18 cellular contexts compared by ENCODE assay signal in the genomic region with DNA sequence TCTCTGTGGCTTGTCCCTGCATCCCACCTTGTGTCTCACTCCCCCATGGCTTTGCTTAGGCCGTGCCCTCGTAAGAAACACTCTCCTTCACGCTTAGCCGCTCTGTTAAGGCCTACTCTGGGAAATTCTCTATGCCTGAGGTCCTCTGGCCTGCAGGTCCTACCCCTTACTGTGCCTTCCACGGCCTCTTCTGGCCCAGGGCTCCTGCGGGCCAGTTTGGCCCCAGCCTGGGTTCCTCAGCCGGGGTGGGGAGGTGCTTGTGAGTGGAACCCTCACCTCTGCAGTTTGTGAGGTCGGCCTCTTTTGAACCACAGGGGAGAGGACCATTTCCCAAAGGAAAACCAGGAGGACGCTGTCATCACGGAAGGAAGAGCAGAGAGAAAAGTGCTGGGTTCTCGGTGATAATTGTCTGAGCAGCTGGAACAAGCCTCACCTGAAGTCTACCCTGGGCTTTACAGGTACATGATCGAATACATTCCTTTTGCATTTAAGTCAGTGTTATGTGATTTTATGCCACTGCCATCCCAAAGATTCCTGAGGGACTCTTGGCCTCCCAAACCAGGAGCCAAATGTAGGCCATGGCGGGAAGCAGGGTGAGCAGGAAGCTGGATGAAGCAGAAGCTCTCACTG. TPM values are rescaled to one million over a fixed set of nuclear protein-coding genes. Genes with fewer than 3 reads are reported as not detected.
DNase-seq lines count a peak whose midpoint lies in the region; ATAC-seq, FAIRE-seq and TF ChIP-seq lines count a peak whose summit lies in the region.
"Had no signal": no experiment of that assay in that cellular context is flagged by ENCODE, and none has a peak within 500 bp of the region (broad histone marks: within the 10 kb centered on the region; RNA-seq: fewer than 3 reads in every experiment).

No MANE protein-coding gene starts in this region.

- no peak overlapping the region for H3K27ac Mint-ChIP-seq in activated naive CD8-positive, alpha-beta T cell treated with anti-CD3 and anti-CD28 coated beads, Interleukin-2, amount 50 U/mL, for 24 hours
- no peak overlapping the region for H3K27ac Mint-ChIP-seq in activated naive CD8-positive, alpha-beta T cell treated with anti-CD3 and anti-CD28 coated beads for 36 hours
- peak overlapping the region in 2 of 3 experiments; percentile 25 to 77 for H3K27ac Mint-ChIP-seq in nephron
- H3K27ac Mint-ChIP-seq: CD8-positive, alpha-beta T cell had no signal

- H3K27me3 ChIP-seq in NT2/D1 (ENCODE audit: insufficient read depth, insufficient read length) (no peaks in the 10 kb centered on the region), thyroid gland (no peaks in the 10 kb centered on the region), transverse colon (no peaks in the 10 kb centered on the region), small intestine (ENCODE audit: control insufficient read depth in 2 of 2, insufficient read depth in 2 of 2, low read length in 2 of 2) (no peaks in the 10 kb centered on the region)

- ATAC-seq in activated naive CD8-positive, alpha-beta T cell treated with anti-CD3 and anti-CD28 coated beads, Interleukin-2, amount 50 U/mL, for 24 hours = peak; percentile 24
- ATAC-seq: A549; CD8-positive, alpha-beta T cell; GM12878 had no signal

- H3K4me3 ChIP-seq in NT2/D1 (ENCODE audit: insufficient read length, low read depth) (no peak overlapping the region), thyroid gland (replicated peaks in 1 of 3) (no peak overlapping the region), transverse colon (no peak overlapping the region), small intestine (ENCODE audit: low read depth in 1 of 2, low read length in 2 of 2) (no peak overlapping the region)
- H3K4me3 ChIP-seq: A549, GM12878, HAP-1 had no signal

- H3K4me1 ChIP-seq in NT2/D1 (ENCODE audit: insufficient read depth, insufficient read length) (peaks cover 4% of the 10 kb centered on the region), thyroid gland (peaks cover 0 to 12% of the 10 kb centered on the region in 2 donors), transverse colon (no peaks in the 10 kb centered on the region), small intestine (ENCODE audit: control insufficient read depth in 2 of 2, insufficient read depth in 1 of 2, low read depth in 1 of 2, low read length in 1 of 2) (no peaks in the 10 kb centered on the region)
- H3K4me1 ChIP-seq: A549, HAP-1 had no signal

- H3K4me3 Mint-ChIP-seq in activated naive CD8-positive, alpha-beta T cell treated with anti-CD3 and anti-CD28 coated beads, Interleukin-2, amount 50 U/mL, for 24 hours = no peak overlapping the region
- H3K4me3 Mint-ChIP-seq in activated naive CD8-positive, alpha-beta T cell treated with anti-CD3 and anti-CD28 coated beads for 36 hours = no peak overlapping the region
- no peak overlapping the region for H3K4me3 Mint-ChIP-seq in nephron
- H3K4me3 Mint-ChIP-seq: CD8-positive, alpha-beta T cell had no signal

- no peak for TF ChIP-seq POLR2A in thyroid gland (IDR thresholded peaks at IDR 0.05)
- TF ChIP-seq POLR2A in transverse colon (IDR thresholded peaks at IDR 0.05) = no peak

- H3K9me3 Mint-ChIP-seq in activated naive CD8-positive, alpha-beta T cell treated with anti-CD3 and anti-CD28 coated beads, Interleukin-2, amount 50 U/mL, for 24 hours = no peaks in the 10 kb centered on the region
- H3K9me3 Mint-ChIP-seq in activated naive CD8-positive, alpha-beta T cell treated with anti-CD3 and anti-CD28 coated beads for 36 hours = no peaks in the 10 kb centered on the region
- H3K9me3 Mint-ChIP-seq in nephron = no peaks in the 10 kb centered on the region
- H3K9me3 Mint-ChIP-seq: CD8-positive, alpha-beta T cell had no signal

- peaks cover 2% of the 10 kb centered on the region for H3K27me3 Mint-ChIP-seq in activated naive CD8-positive, alpha-beta T cell treated with anti-CD3 and anti-CD28 coated beads, Interleukin-2, amount 50 U/mL, for 24 hours
- peaks cover 3% of the 10 kb centered on the region for H3K27me3 Mint-ChIP-seq in activated naive CD8-positive, alpha-beta T cell treated with anti-CD3 and anti-CD28 coated beads for 36 hours
- peaks cover 12% of the 10 kb centered on the region for H3K27me3 Mint-ChIP-seq in nephron (ENCODE audit: low read depth)

- H3K9me3 ChIP-seq in NT2/D1 (ENCODE audit: insufficient read depth, low read length) (no peaks in the 10 kb centered on the region), thyroid gland (no peaks in the 10 kb centered on the region), transverse colon (no peaks in the 10 kb centered on the region), small intestine (ENCODE audit: control insufficient read depth, low read depth) (no peaks in the 10 kb centered on the region)
- H3K9me3 ChIP-seq: A549, HAP-1 had no signal

- no peaks in the 10 kb centered on the region for H3K36me3 Mint-ChIP-seq in activated naive CD8-positive, alpha-beta T cell treated with anti-CD3 and anti-CD28 coated beads, Interleukin-2, amount 50 U/mL, for 24 hours (ENCODE audit: low read depth)
- H3K36me3 Mint-ChIP-seq in activated naive CD8-positive, alpha-beta T cell treated with anti-CD3 and anti-CD28 coated beads for 36 hours = no peaks in the 10 kb centered on the region
- no peaks in the 10 kb centered on the region for H3K36me3 Mint-ChIP-seq in nephron (ENCODE audit: low read depth)
- H3K36me3 Mint-ChIP-seq: CD8-positive, alpha-beta T cell had no signal

- H3K36me3 ChIP-seq in NT2/D1 (ENCODE audit: insufficient read depth, insufficient read length, low read length) = no peaks in the 10 kb centered on the region
- no peaks in the 10 kb centered on the region for H3K36me3 ChIP-seq in thyroid gland
- H3K36me3 ChIP-seq in transverse colon = no peaks in the 10 kb centered on the region
- H3K36me3 ChIP-seq in small intestine (ENCODE audit: control insufficient read depth in 2 of 2, insufficient read depth in 2 of 2, low read length in 2 of 2) = no peaks in the 10 kb centered on the region
- H3K36me3 ChIP-seq: HAP-1 had no signal

- no peak for FAIRE-seq in small intestine (lab: Jason Lieb, UNC)
- FAIRE-seq: A549, GM12878, GM19239 had no signal

- peak overlapping the region; percentile 32 for H3K9ac ChIP-seq in NT2/D1 (ENCODE audit: insufficient read length, low read depth)

- 68 to 70% methylated on average over 13 of the region's 13 CpGs for WGBS in thyroid gland, 2 donors
- WGBS in transverse colon (ENCODE audit: low coverage in 1 of 2), 2 donors = 86 to 92% methylated on average over 4 to 12 of the region's 13 CpGs
- 85 to 90% (median 87%) methylated on average over 13 of the region's 13 CpGs for WGBS in small intestine, 3 donors

- intact Hi-C loops in thyroid gland (cut with DNase I) = no loop called here
- intact Hi-C loops in transverse colon (cut with DNase I; ENCODE audit: low total_unique reads) = no loop called here

- no peaks in the 10 kb centered on the region for H3K4me1 Mint-ChIP-seq in activated naive CD8-positive, alpha-beta T cell treated with anti-CD3 and anti-CD28 coated beads, Interleukin-2, amount 50 U/mL, for 24 hours
- no peaks in the 10 kb centered on the region for H3K4me1 Mint-ChIP-seq in activated naive CD8-positive, alpha-beta T cell treated with anti-CD3 and anti-CD28 coated beads for 36 hours
- H3K4me1 Mint-ChIP-seq in nephron = peaks cover 12% of the 10 kb centered on the region

- no peak for DNase-seq in activated naive CD8-positive, alpha-beta T cell treated with anti-CD3 and anti-CD28 coated beads, Interleukin-2, amount 50 U/mL, for 24 hours
- DNase-seq in activated naive CD8-positive, alpha-beta T cell treated with anti-CD3 and anti-CD28 coated beads for 36 hours = no peak
- DNase-seq in NT2/D1 (ENCODE audit: low read depth, low spot score) = no peak
- DNase-seq in thyroid gland = peak; percentile 47 to 49
- DNase-seq in transverse colon = no peak
- no peak for DNase-seq in small intestine
- DNase-seq: AML-193; Calu3; CD8-positive, alpha-beta T cell; DMS53; DND-41; EL had no signal

- in situ Hi-C loops in transverse colon (cut with MboI; ENCODE audit: low pct_ligation_motif_present in 1 of 4, low pct_unique_long_range_greater_than_20kb in 1 of 4, low sequenced_read_pairs in 3 of 4) = no loop called here

- no peak for TF ChIP-seq EP300 in transverse colon (IDR thresholded peaks at IDR 0.05; ENCODE audit: low read depth)

- TF ChIP-seq CTCF in nephron (IDR thresholded peaks at IDR 0.05; ENCODE audit: unreplicated experiment in 3 of 3) (no peak), thyroid gland (IDR thresholded peaks at IDR 0.05) (no peak), transverse colon (IDR thresholded peaks at IDR 0.05) (no peak)

- H3K27ac ChIP-seq in thyroid gland (peak overlapping the region in 1 of 3 donors; percentile 27), transverse colon (no peak overlapping the region), small intestine (ENCODE audit: low read depth in 1 of 2, low read length in 1 of 2) (no peak overlapping the region)
- H3K27ac ChIP-seq: 22Rv1 had no signal

RNA-seq across cellular contexts. Expression of a gene that starts 28.8 kb away (rescaled TPM):
- under 1 TPM; 0.10 to 0.18 TPM for total RNA-seq in activated naive CD8-positive, alpha-beta T cell treated with anti-CD3 and anti-CD28 coated beads for 36 hours
- total RNA-seq in thyroid gland = 10 to 100 TPM in 2 of 4 donors, 1 to 10 TPM in 2; 8.2 to 26.6 (median 11.1) TPM
- 10 to 100 TPM in 2 of 4 donors, 1 to 10 TPM in 2; 5.9 to 47.4 (median 11.2) TPM for total RNA-seq in transverse colon
- 1 to 10 TPM in 2 of 3 donors, under 1 TPM in 1; 0.54 to 4.5 (median 1.1) TPM for polyA plus RNA-seq in small intestine
- total RNA-seq: Calu3 had no signal

Comparison
In these comparisons a context has a peak if more than half of its experiments do, and no peak if none do; other contexts are left out.
1. DNase-seq: peak in thyroid gland (2 of 2); none in activated naive CD8-positive, alpha-beta T cell treated with anti-CD3 and anti-CD28 coated beads, Interleukin-2, amount 50 U/mL, for 24 hours (single experiment), activated naive CD8-positive, alpha-beta T cell treated with anti-CD3 and anti-CD28 coated beads for 36 hours (single experiment), NT2/D1 (single experiment), transverse colon (single experiment) and small intestine (single experiment).
2. H3K27ac Mint-ChIP-seq: peak in nephron (2 of 3); none in activated naive CD8-positive, alpha-beta T cell treated with anti-CD3 and anti-CD28 coated beads, Interleukin-2, amount 50 U/mL, for 24 hours (single experiment) and activated naive CD8-positive, alpha-beta T cell treated with anti-CD3 and anti-CD28 coated beads for 36 hours (single experiment).
3. RNA of a gene that starts 28.8 kb away (total RNA-seq): 5.9 to 47.4 TPM in transverse colon and 8.2 to 26.6 TPM in thyroid gland; 0.10 to 0.18 TPM in activated naive CD8-positive, alpha-beta T cell treated with anti-CD3 and anti-CD28 coated beads for 36 hours; every median in the first group is over 4 times any median in the second.